17 cellular contexts compared by ENCODE assay signal in the genomic region with DNA sequence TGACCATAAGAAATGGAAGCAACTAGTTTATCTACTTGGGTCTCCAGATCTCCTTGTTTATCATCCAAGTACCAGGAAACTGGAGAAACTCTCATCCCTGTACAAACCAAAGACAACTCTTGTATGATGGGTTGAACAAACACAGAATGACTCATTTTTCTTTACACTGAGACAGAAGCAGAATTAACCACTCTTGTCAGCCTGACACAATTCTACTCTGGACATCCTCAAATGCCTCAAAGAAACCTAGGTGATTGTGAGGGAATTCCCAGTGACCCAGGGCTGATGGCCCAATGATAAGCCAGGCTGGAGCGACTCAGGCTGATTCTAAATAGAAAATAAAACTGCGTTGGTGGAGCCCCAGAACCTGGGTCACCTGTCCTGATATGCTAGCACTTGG.
"Had no signal": no experiment of that assay in that cellular context is flagged by ENCODE, and none has a peak within 500 bp of the region (broad histone marks: within the 10 kb centered on the region; RNA-seq: fewer than 3 reads in every experiment).

No MANE protein-coding gene starts in this region.

- H3K27ac Mint-ChIP-seq: memory B cell, mesothelial cell of epicardium, natural killer cell had no signal

- H3K9me3 ChIP-seq: right atrium auricular region, thoracic aorta, upper lobe of right lung had no signal

- H3K4me3 ChIP-seq: right atrium auricular region, stomach, thoracic aorta, upper lobe of right lung had no signal

- H3K27me3 Mint-ChIP-seq: central memory CD8-positive, alpha-beta T cell; memory B cell had no signal

- H3K36me3 ChIP-seq: right atrium auricular region, thoracic aorta, upper lobe of right lung had no signal

- DNase-seq: effector memory CD4-positive, alpha-beta T cell; kidney; natural killer cell; small intestine; stimulated activated CD4-positive, alpha-beta T cell treated with anti-CD3 and anti-CD28 coated beads, Interleukin-12 subunit alpha, Interleukin-12 subunit beta, amount 100 ng/mL, for 4 hours; stimulated activated naive CD4-positive, alpha-beta T cell; stomach; substantia nigra; upper lobe of right lung had no signal

- ATAC-seq: esophagus mucosa, left lobe of liver, natural killer cell, upper lobe of right lung had no signal

- H3K4me3 Mint-ChIP-seq: central memory CD8-positive, alpha-beta T cell; memory B cell; mesothelial cell of epicardium; natural killer cell; neural crest cell had no signal

- H3K4me1 ChIP-seq: right atrium auricular region, stomach, upper lobe of right lung had no signal

- H3K27ac ChIP-seq: right atrium auricular region, stomach, thoracic aorta, upper lobe of right lung had no signal

- H3K27me3 ChIP-seq: right atrium auricular region, stomach, upper lobe of right lung had no signal

- H3K4me1 Mint-ChIP-seq: central memory CD8-positive, alpha-beta T cell; memory B cell; natural killer cell; neural crest cell had no signal

- H3K9me3 Mint-ChIP-seq: central memory CD8-positive, alpha-beta T cell; memory B cell; mesothelial cell of epicardium; natural killer cell had no signal

- H3K36me3 Mint-ChIP-seq: natural killer cell had no signal
